Comparison of ENCODE assay signal across 11 cellular contexts in genomic region chr5:181168595-181169118, GRCh38. TPM values are rescaled to one million over a fixed set of nuclear protein-coding genes. Genes with fewer than 3 reads are reported as not detected.
DNase-seq lines count a peak whose midpoint lies in the region; ATAC-seq and TF ChIP-seq lines count a peak whose summit lies in the region.
"Had no signal": no experiment of that assay in that cellular context is flagged by ENCODE, and none has a peak within 500 bp of the region (broad histone marks: within the 10 kb centered on the region; RNA-seq: fewer than 3 reads in every experiment).

No MANE protein-coding gene starts in this region.

- no peak for TF ChIP-seq POLR2A in GM18505 (IDR thresholded peaks at IDR 0.05; ENCODE audit: borderline replicate concordance, extremely low read depth, insufficient read depth, insufficient read length)

- H3K27me3 ChIP-seq in SK-N-SH (ENCODE audit: insufficient read depth), result no peaks in the 10 kb centered on the region

- no peak for TF ChIP-seq RAD21 in SK-N-SH (IDR thresholded peaks at IDR 0.05; ENCODE audit: low read length)

- peak overlapping the region in 1 of 2 experiments; percentile 3; a peak in 1 of 4 replicates for H3K4me3 ChIP-seq in SK-N-SH (ENCODE audit: low read depth in 2 of 2, low read length in 1 of 2)

- no peaks in the 10 kb centered on the region for H3K79me2 ChIP-seq in SK-N-SH (ENCODE audit: insufficient read depth)

- H2AFZ ChIP-seq in SK-N-SH (ENCODE audit: low read depth), result no peak overlapping the region

- peaks cover 11% of the 10 kb centered on the region for H3F3A ChIP-seq in SK-N-SH (replicated peaks; ENCODE audit: insufficient read depth)

- CTCF ChIA-PET in SK-N-SH (lab: Yijun Ruan, JAX), result interaction anchor here (0.9 to 1.7 kb wide), 5 partner anchors 16 to 38 kb away, joined by 3 to 8 read pairs (median 4); partner anchors contain the start of gene TRIM7

- H3K27ac ChIP-seq in SK-N-SH (ENCODE audit: low read depth in 2 of 2, low read length in 1 of 2), result no peak overlapping the region
- H3K27ac ChIP-seq: epithelial cell of prostate had no signal

- H3K4me2 ChIP-seq in SK-N-SH, result peak overlapping the region; percentile 32; the same call in 1 of the 2 replicates

- ATAC-seq in SK-N-SH treated with all-trans-retinoic acid at 6 μM for 48 hours (no peak), HG03342 (IDR thresholded peaks at IDR 0.05; ENCODE audit: unreplicated experiment) (no peak), GM18505 (IDR thresholded peaks at IDR 0.05; ENCODE audit: unreplicated experiment) (no peak)

- no peaks in the 10 kb centered on the region for H3K36me3 ChIP-seq in SK-N-SH (replicated peaks in 1 of 2; ENCODE audit: control insufficient read depth in 1 of 2, insufficient read depth in 2 of 2, low read length in 1 of 2)

- POLR2A ChIA-PET in SK-N-SH (lab: Yijun Ruan, JAX), result no interaction called here

- no peaks in the 10 kb centered on the region for H3K9me2 ChIP-seq in SK-N-SH

- peak overlapping the region; percentile 66 to 88 (median 77) for H3K4me3 Mint-ChIP-seq in brain
- H3K4me3 Mint-ChIP-seq in neural crest cell, result peak overlapping the region; percentile 87

- H3K27me3 Mint-ChIP-seq in brain (peaks cover 84% of the 10 kb centered on the region), neural crest cell (ENCODE audit: low read depth) (peaks cover 100% of the 10 kb centered on the region)

- peaks cover 49% of the 10 kb centered on the region for H3K4me1 Mint-ChIP-seq in brain
- peaks cover 38% of the 10 kb centered on the region for H3K4me1 Mint-ChIP-seq in neural crest cell

- peak overlapping the region in 1 of 5 experiments; percentile 8 for H3K27ac Mint-ChIP-seq in brain
- no peak overlapping the region for H3K27ac Mint-ChIP-seq in neural crest cell (ENCODE audit: unreplicated experiment)

- DNase-seq in SK-N-SH, result no peak
- DNase-seq in NCI-H2227 (lab: John Stamatoyannopoulos, UW; ENCODE audit: unreplicated experiment), result peak; percentile 47
- DNase-seq in neural crest cell (ENCODE audit: low read depth, low spot score), result no peak
- no peak for DNase-seq in mucosa of gallbladder (ENCODE audit: low spot score)

- H3K36me3 Mint-ChIP-seq in brain (no peaks in the 10 kb centered on the region), neural crest cell (ENCODE audit: low read depth) (no peaks in the 10 kb centered on the region)

- H3K4me1 ChIP-seq in SK-N-SH (ENCODE audit: control insufficient read depth in 1 of 2, insufficient read depth in 2 of 2, low read depth in 1 of 2, low read length in 1 of 2), result no peaks in the 10 kb centered on the region; a peak in 1 of 4 replicates

- no peak for TF ChIP-seq EP300 in SK-N-SH (IDR thresholded peaks at IDR 0.05; ENCODE audit: borderline replicate concordance in 1 of 2, low read depth in 1 of 2, low read length in 1 of 2)

- peaks cover 3 to 25% (median 11%) of the 10 kb centered on the region in 5 experiments for H3K9me3 Mint-ChIP-seq in brain
- H3K9me3 Mint-ChIP-seq in neural crest cell, result no peaks in the 10 kb centered on the region

- 42% methylated on average over 14 of the region's 14 CpGs for WGBS in SK-N-SH (ENCODE audit: low lambda C conversion rate)

- no peak overlapping the region for H3K9ac ChIP-seq in SK-N-SH

- TF ChIP-seq CTCF in SK-N-SH (IDR thresholded peaks at IDR 0.05) (no peak), brain (conservative IDR thresholded peaks at IDR 0.05) (no peak), neural crest cell (conservative IDR thresholded peaks at IDR 0.05) (no peak)

- no peaks in the 10 kb centered on the region for H4K20me1 ChIP-seq in SK-N-SH (ENCODE audit: insufficient read depth)

- H3K9me3 ChIP-seq in SK-N-SH, result no peaks in the 10 kb centered on the region

TF ChIP-seq in SK-N-SH, 30 proteins besides CTCF, POLR2A, EP300 and RAD21 (continues in another document):
- TF ChIP-seq MAX (IDR thresholded peaks at IDR 0.05; ENCODE audit: low read depth), result no peak
- no peak for TF ChIP-seq USF1 (IDR thresholded peaks at IDR 0.05; ENCODE audit: borderline replicate concordance, low read depth)
- no peak for TF ChIP-seq TAF1 (IDR thresholded peaks at IDR 0.05; ENCODE audit: borderline replicate concordance, low read depth, low read length)
- TF ChIP-seq MEF2A (IDR thresholded peaks at IDR 0.05; ENCODE audit: borderline replicate concordance, low read depth), result no peak
- no peak for TF ChIP-seq CHD2 (IDR thresholded peaks at IDR 0.05; ENCODE audit: low read length, partially characterized antibody)
- no peak for TF ChIP-seq POLR2AphosphoS5 (IDR thresholded peaks at IDR 0.05; ENCODE audit: low read depth, low read length)
- TF ChIP-seq FOSL2 (IDR thresholded peaks at IDR 0.05; ENCODE audit: borderline replicate concordance, low read depth), result no peak
- TF ChIP-seq MXI1 (IDR thresholded peaks at IDR 0.05; ENCODE audit: low read depth, low read length), result no peak
- TF ChIP-seq EZH2phosphoT487 (IDR thresholded peaks at IDR 0.05; ENCODE audit: borderline replicate concordance, low read depth), result no peak
- no peak for TF ChIP-seq FOXJ3 (CRISPR knock-in tag; IDR thresholded peaks at IDR 0.05)

TF ChIP-seq in SK-N-SH treated with all-trans-retinoic acid at 6 μM for 48 hours, 23 proteins besides CTCF, POLR2A, EP300 and RAD21 (continues in another document):
- TF ChIP-seq CREB5 (CRISPR knock-in tag; IDR thresholded peaks at IDR 0.05; ENCODE audit: low read depth), result no peak
- no peak for TF ChIP-seq ARNTL (CRISPR knock-in tag; IDR thresholded peaks at IDR 0.05; ENCODE audit: borderline replicate concordance, low read depth)
- TF ChIP-seq ZC3H10 (CRISPR knock-in tag; IDR thresholded peaks at IDR 0.05), result no peak
- no peak for TF ChIP-seq TSHZ2 (CRISPR knock-in tag; IDR thresholded peaks at IDR 0.05)
- TF ChIP-seq ZFP3 (CRISPR knock-in tag; IDR thresholded peaks at IDR 0.05), result no peak
- TF ChIP-seq ZNF70 (CRISPR knock-in tag; IDR thresholded peaks at IDR 0.05), result no peak
- no peak for TF ChIP-seq ESRRG (CRISPR knock-in tag; IDR thresholded peaks at IDR 0.05)

RNA-seq across cellular contexts. Expression of gene OR2V2, which starts 21.3 kb away (rescaled TPM):
- polyA plus RNA-seq in SK-N-SH (2012; rRNA removed) (not detected in 2 replicates), brain (ENCODE audit: insufficient read depth, low read depth, low replicate concordance) (not detected)
- not detected in 2 replicates for polyA plus RNA-seq in SK-N-SH (2012; cell fraction: cytosol; rRNA removed)
- not detected in 2 replicates for polyA plus RNA-seq in SK-N-SH (2012; cell fraction: nucleus; rRNA removed)
- total RNA-seq in neural crest cell (not detected in 2 replicates), mucosa of gallbladder (not detected)
- total RNA-seq: bronchial epithelial cell, SK-MEL-5 had no signal

RNA-seq across cellular contexts. Expression of gene TRIM7, which starts 36.3 kb away (rescaled TPM):
- polyA plus RNA-seq in SK-N-SH (2012; rRNA removed), result 2.0 and 3.5 TPM in 2 replicates
- polyA plus RNA-seq in SK-N-SH (2012; cell fraction: cytosol; rRNA removed), result 2.8 and 2.9 TPM in 2 replicates
- 2.4 and 3.9 TPM in 2 replicates for polyA plus RNA-seq in SK-N-SH (2012; cell fraction: nucleus; rRNA removed)
- polyA plus RNA-seq in brain (ENCODE audit: insufficient read depth, low read depth, low replicate concordance), result 0.22 TPM
- total RNA-seq in neural crest cell, result not detected in 2 replicates
- total RNA-seq in mucosa of gallbladder, result 1.2 TPM

RNA-seq across cellular contexts. Expression of gene OR2V1, which starts 37.7 kb away (rescaled TPM):
- polyA plus RNA-seq in SK-N-SH (2012; rRNA removed) (not detected in 2 replicates), brain (ENCODE audit: insufficient read depth, low read depth, low replicate concordance) (not detected)
- not detected in 2 replicates for polyA plus RNA-seq in SK-N-SH (2012; cell fraction: cytosol; rRNA removed)
- polyA plus RNA-seq in SK-N-SH (2012; cell fraction: nucleus; rRNA removed), result not detected in 2 replicates
- total RNA-seq in neural crest cell (not detected in 2 replicates), mucosa of gallbladder (not detected)
- total RNA-seq: bronchial epithelial cell, SK-MEL-5 had no signal

RNA-seq across cellular contexts. Expression of gene TRIM41, which starts 54.4 kb away (rescaled TPM):
- 35.3 and 35.9 TPM in 2 replicates for polyA plus RNA-seq in SK-N-SH (2012; rRNA removed)
- 17.4 and 20.2 TPM in 2 replicates for polyA plus RNA-seq in SK-N-SH (2012; cell fraction: cytosol; rRNA removed)
- polyA plus RNA-seq in SK-N-SH (2012; cell fraction: nucleus; rRNA removed), result 123 and 125 TPM in 2 replicates
- 33.0 TPM for polyA plus RNA-seq in brain (ENCODE audit: insufficient read depth, low read depth, low replicate concordance)
- total RNA-seq in neural crest cell, result 34.5 and 39.1 TPM in 2 replicates
- total RNA-seq in mucosa of gallbladder, result 47.6 TPM
